15 cellular contexts compared by ENCODE assay signal in genomic region chr14:20098926-20099770, GRCh38. TPM values are rescaled to one million over a fixed set of nuclear protein-coding genes. Genes with fewer than 3 reads are reported as not detected.
"Had no signal": no experiment of that assay in that cellular context is flagged by ENCODE, and none has a peak within 500 bp of the region (broad histone marks: within the 10 kb centered on the region; RNA-seq: fewer than 3 reads in every experiment).

No MANE protein-coding gene starts in this region.

RNA-seq across cellular contexts. Expression of gene OR4K17, which starts 11.4 kb away (rescaled TPM):
- total RNA-seq: activated B cell treated with CpG ODN at 0.5 μM for 24 hours; activated CD4-positive, alpha-beta memory T cell treated with anti-CD3 and anti-CD28 coated beads for 36 hours; activated CD4-positive, alpha-beta memory T cell treated with anti-CD3 and anti-CD28 coated beads, Interleukin-2, amount 10 ng/mL, durations not matched to agents 7 days and 5 days; activated CD4-positive, alpha-beta T cell treated with anti-CD3 and anti-CD28 coated beads for 36 hours; activated CD4-positive, alpha-beta T cell treated with anti-CD3 and anti-CD28 coated beads, Interleukin-2, amount 10 ng/mL, durations not matched to agents 24 days and 14 days; activated CD4-positive, alpha-beta T cell treated with anti-CD3 and anti-CD28 coated beads, Interleukin-2, amount 10 ng/mL, durations not matched to agents 7 days and 5 days; activated CD8-positive, alpha-beta memory T cell treated with anti-CD3 and anti-CD28 coated beads for 36 hours; activated CD8-positive, alpha-beta memory T cell treated with anti-CD3 and anti-CD28 coated beads, Interleukin-2, amount 10 ng/mL, durations not matched to agents 7 days and 5 days; activated CD8-positive, alpha-beta T cell treated with anti-CD3 and anti-CD28 coated beads for 36 hours; activated CD8-positive, alpha-beta T cell treated with anti-CD3 and anti-CD28 coated beads, Interleukin-2, amount 10 ng/mL, durations not matched to agents 7 days and 5 days; T-cell; T-helper 1 cell treated with Interleukin-12 subunit alpha and Interleukin-12 subunit beta and Interleukin-4 antibody, amounts not matched to agents 30 ng/mL and 1 ng/mL, for 36 hours; T-helper 17 cell; T-helper 2 cell treated with Interferon-gamma antibody and Interleukin-4, amounts not matched to agents 100 ng/mL and 5 ng/mL, for 36 hours; WTC11 had no signal

RNA-seq across cellular contexts. Expression of gene OR4L1, which starts 39.3 kb away (rescaled TPM):
- total RNA-seq: activated B cell treated with CpG ODN at 0.5 μM for 24 hours; activated CD4-positive, alpha-beta memory T cell treated with anti-CD3 and anti-CD28 coated beads for 36 hours; activated CD4-positive, alpha-beta memory T cell treated with anti-CD3 and anti-CD28 coated beads, Interleukin-2, amount 10 ng/mL, durations not matched to agents 7 days and 5 days; activated CD4-positive, alpha-beta T cell treated with anti-CD3 and anti-CD28 coated beads for 36 hours; activated CD4-positive, alpha-beta T cell treated with anti-CD3 and anti-CD28 coated beads, Interleukin-2, amount 10 ng/mL, durations not matched to agents 24 days and 14 days; activated CD4-positive, alpha-beta T cell treated with anti-CD3 and anti-CD28 coated beads, Interleukin-2, amount 10 ng/mL, durations not matched to agents 7 days and 5 days; activated CD8-positive, alpha-beta memory T cell treated with anti-CD3 and anti-CD28 coated beads for 36 hours; activated CD8-positive, alpha-beta memory T cell treated with anti-CD3 and anti-CD28 coated beads, Interleukin-2, amount 10 ng/mL, durations not matched to agents 7 days and 5 days; activated CD8-positive, alpha-beta T cell treated with anti-CD3 and anti-CD28 coated beads for 36 hours; activated CD8-positive, alpha-beta T cell treated with anti-CD3 and anti-CD28 coated beads, Interleukin-2, amount 10 ng/mL, durations not matched to agents 7 days and 5 days; T-cell; T-helper 1 cell treated with Interleukin-12 subunit alpha and Interleukin-12 subunit beta and Interleukin-4 antibody, amounts not matched to agents 30 ng/mL and 1 ng/mL, for 36 hours; T-helper 17 cell; T-helper 2 cell treated with Interferon-gamma antibody and Interleukin-4, amounts not matched to agents 100 ng/mL and 5 ng/mL, for 36 hours; WTC11 had no signal

RNA-seq across cellular contexts. Expression of gene OR4N5, which starts 39.5 kb away (rescaled TPM):
- total RNA-seq: activated B cell treated with CpG ODN at 0.5 μM for 24 hours; activated CD4-positive, alpha-beta memory T cell treated with anti-CD3 and anti-CD28 coated beads for 36 hours; activated CD4-positive, alpha-beta memory T cell treated with anti-CD3 and anti-CD28 coated beads, Interleukin-2, amount 10 ng/mL, durations not matched to agents 7 days and 5 days; activated CD4-positive, alpha-beta T cell treated with anti-CD3 and anti-CD28 coated beads for 36 hours; activated CD4-positive, alpha-beta T cell treated with anti-CD3 and anti-CD28 coated beads, Interleukin-2, amount 10 ng/mL, durations not matched to agents 24 days and 14 days; activated CD4-positive, alpha-beta T cell treated with anti-CD3 and anti-CD28 coated beads, Interleukin-2, amount 10 ng/mL, durations not matched to agents 7 days and 5 days; activated CD8-positive, alpha-beta memory T cell treated with anti-CD3 and anti-CD28 coated beads for 36 hours; activated CD8-positive, alpha-beta memory T cell treated with anti-CD3 and anti-CD28 coated beads, Interleukin-2, amount 10 ng/mL, durations not matched to agents 7 days and 5 days; activated CD8-positive, alpha-beta T cell treated with anti-CD3 and anti-CD28 coated beads for 36 hours; activated CD8-positive, alpha-beta T cell treated with anti-CD3 and anti-CD28 coated beads, Interleukin-2, amount 10 ng/mL, durations not matched to agents 7 days and 5 days; T-cell; T-helper 1 cell treated with Interleukin-12 subunit alpha and Interleukin-12 subunit beta and Interleukin-4 antibody, amounts not matched to agents 30 ng/mL and 1 ng/mL, for 36 hours; T-helper 17 cell; T-helper 2 cell treated with Interferon-gamma antibody and Interleukin-4, amounts not matched to agents 100 ng/mL and 5 ng/mL, for 36 hours; WTC11 had no signal
